ENCODE assay signal across 20 cellular contexts in genomic region chr7:47932466-47933037, GRCh38. TPM values are rescaled to one million over a fixed set of nuclear protein-coding genes. Genes with fewer than 3 reads are reported as not detected.
"Had no signal": no experiment of that assay in that cellular context is flagged by ENCODE, and none has a peak within 500 bp of the region (broad histone marks: within the 10 kb centered on the region; RNA-seq: fewer than 3 reads in every experiment).

No MANE protein-coding gene starts in this region.

- H3K4me3 ChIP-seq: hepatocyte, left lung, sigmoid colon, spleen, testis, vagina had no signal

- H3K9me3 ChIP-seq: left lung, sigmoid colon, spleen, testis, vagina had no signal

- H3K4me1 ChIP-seq: left lung, sigmoid colon, vagina had no signal

- H3K36me3 ChIP-seq: left lung, sigmoid colon, spleen, vagina had no signal

- ATAC-seq: activated naive CD4-positive, alpha-beta T cell treated with anti-CD3 and anti-CD28 coated beads, Interleukin-2, amount 50 U/mL, for 72 hours; activated T-helper 17 cell treated with anti-CD3 and anti-CD28 coated beads, Interleukin-2, amount 50 U/mL, for 72 hours; WTC11 had no signal

- H3K27me3 ChIP-seq: hepatocyte, left lung, sigmoid colon, spleen, testis, vagina had no signal

- DNase-seq: activated T-cell treated with anti-CD3 and anti-CD28 coated beads, Interleukin-2, amount 50 U/mL, for 1 hour; cerebellar nuclear complex; cortex of kidney; foreskin fibroblast; immature natural killer cell; left lung; sigmoid colon; spleen; stimulated activated CD4-positive, alpha-beta T cell treated with anti-CD3 and anti-CD28 coated beads, Interleukin-4, amount 100 ng/mL, for 1 hour; stimulated activated naive CD4-positive, alpha-beta T cell; T1000; testis had no signal

- H3K4me2 ChIP-seq: hepatocyte had no signal

- H3K27ac ChIP-seq: hepatocyte, left lung, sigmoid colon, spleen, testis, vagina had no signal

- FAIRE-seq: astrocyte, bronchial epithelial cell had no signal

- H2AFZ ChIP-seq: hepatocyte had no signal

RNA-seq across cellular contexts. Expression of gene PKD1L1, which starts 15.7 kb away (rescaled TPM):
- total RNA-seq: epithelial cell of proximal tubule had no signal
